Comparison of ENCODE assay signal across 1 cellular context in genomic region chr15:40052604-40053003, GRCh38.
TF ChIP-seq lines count a peak whose summit lies in the region.

No MANE protein-coding gene starts in this region.

TF ChIP-seq in GM23338, 12 proteins besides CTCF, POLR2A, EP300 and RAD21 (continued from another document):
- TF ChIP-seq, protein P1, sequence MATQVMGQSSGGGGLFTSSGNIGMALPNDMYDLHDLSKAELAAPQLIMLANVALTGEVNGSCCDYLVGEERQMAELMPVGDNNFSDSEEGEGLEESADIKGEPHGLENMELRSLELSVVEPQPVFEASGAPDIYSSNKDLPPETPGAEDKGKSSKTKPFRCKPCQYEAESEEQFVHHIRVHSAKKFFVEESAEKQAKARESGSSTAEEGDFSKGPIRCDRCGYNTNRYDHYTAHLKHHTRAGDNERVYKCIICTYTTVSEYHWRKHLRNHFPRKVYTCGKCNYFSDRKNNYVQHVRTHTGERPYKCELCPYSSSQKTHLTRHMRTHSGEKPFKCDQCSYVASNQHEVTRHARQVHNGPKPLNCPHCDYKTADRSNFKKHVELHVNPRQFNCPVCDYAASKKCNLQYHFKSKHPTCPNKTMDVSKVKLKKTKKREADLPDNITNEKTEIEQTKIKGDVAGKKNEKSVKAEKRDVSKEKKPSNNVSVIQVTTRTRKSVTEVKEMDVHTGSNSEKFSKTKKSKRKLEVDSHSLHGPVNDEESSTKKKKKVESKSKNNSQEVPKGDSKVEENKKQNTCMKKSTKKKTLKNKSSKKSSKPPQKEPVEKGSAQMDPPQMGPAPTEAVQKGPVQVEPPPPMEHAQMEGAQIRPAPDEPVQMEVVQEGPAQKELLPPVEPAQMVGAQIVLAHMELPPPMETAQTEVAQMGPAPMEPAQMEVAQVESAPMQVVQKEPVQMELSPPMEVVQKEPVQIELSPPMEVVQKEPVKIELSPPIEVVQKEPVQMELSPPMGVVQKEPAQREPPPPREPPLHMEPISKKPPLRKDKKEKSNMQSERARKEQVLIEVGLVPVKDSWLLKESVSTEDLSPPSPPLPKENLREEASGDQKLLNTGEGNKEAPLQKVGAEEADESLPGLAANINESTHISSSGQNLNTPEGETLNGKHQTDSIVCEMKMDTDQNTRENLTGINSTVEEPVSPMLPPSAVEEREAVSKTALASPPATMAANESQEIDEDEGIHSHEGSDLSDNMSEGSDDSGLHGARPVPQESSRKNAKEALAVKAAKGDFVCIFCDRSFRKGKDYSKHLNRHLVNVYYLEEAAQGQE (IDR thresholded peaks at IDR 0.05; ENCODE audit: unreplicated experiment) = no peak
- no peak for TF ChIP-seq ZNF114 (CRISPR knock-in tag; IDR thresholded peaks at IDR 0.05)
- no peak for TF ChIP-seq NANOG (IDR thresholded peaks at IDR 0.05; ENCODE audit: borderline replicate concordance)
- no peak for TF ChIP-seq ZNF331 (CRISPR knock-in tag; IDR thresholded peaks at IDR 0.05; ENCODE audit: low read depth)
- no peak for TF ChIP-seq EZH2phosphoT487 (IDR thresholded peaks at IDR 0.05; ENCODE audit: unreplicated experiment)
TF ChIP-seq in GM23338: peak in this region for 0.
